ENCODE assay signal across 9 cellular contexts in genomic region chr18:21194871-21195771, GRCh38. TPM values are rescaled to one million over a fixed set of nuclear protein-coding genes. Genes with fewer than 3 reads are reported as not detected.
DNase-seq lines count a peak whose midpoint lies in the region; ATAC-seq lines count a peak whose summit lies in the region.
"Had no signal": no experiment of that assay in that cellular context is flagged by ENCODE, and none has a peak within 500 bp of the region (broad histone marks: within the 10 kb centered on the region; RNA-seq: fewer than 3 reads in every experiment).

No MANE protein-coding gene starts in this region.

- intact Hi-C loops in naive thymus-derived CD4-positive, alpha-beta T cell (cut with micrococcal nuclease), result loop anchor here in 1 of 2 donors (1.0 kb wide), 2 partner anchors 249 to 761 kb away; no protein-coding TSS in a partner anchor

- H3K4me1 Mint-ChIP-seq in naive thymus-derived CD4-positive, alpha-beta T cell, result peaks cover 0 to 2% (median 0%) of the 10 kb centered on the region in 7 donors

- no peaks in the 10 kb centered on the region for H3K9me3 Mint-ChIP-seq in naive thymus-derived CD4-positive, alpha-beta T cell

- POLR2A ChIA-PET in naive thymus-derived CD4-positive, alpha-beta T cell (lab: Charles Lee), result no interaction called here

- no peak overlapping the region for H3K4me3 Mint-ChIP-seq in naive thymus-derived CD4-positive, alpha-beta T cell

- H3K4me3 ChIP-seq in naive thymus-derived CD4-positive, alpha-beta T cell (ENCODE audit: low read length), result no peak overlapping the region

- no peaks in the 10 kb centered on the region for H3K36me3 Mint-ChIP-seq in naive thymus-derived CD4-positive, alpha-beta T cell

- no peaks in the 10 kb centered on the region for H3K9me3 ChIP-seq in naive thymus-derived CD4-positive, alpha-beta T cell (ENCODE audit: control insufficient read depth in 2 of 3, low read length in 3 of 3)

- H3K36me3 ChIP-seq in naive thymus-derived CD4-positive, alpha-beta T cell (ENCODE audit: control insufficient read depth in 2 of 3, insufficient read depth in 3 of 3, low read length in 3 of 3), result no peaks in the 10 kb centered on the region

- peak; percentile 62 for ATAC-seq in HG02885 (IDR thresholded peaks at IDR 0.05; ENCODE audit: poor library complexity, unreplicated experiment)
- ATAC-seq in naive thymus-derived CD4-positive, alpha-beta T cell, result peak; percentile 41
- no peak for ATAC-seq in GM18858 (IDR thresholded peaks at IDR 0.05; ENCODE audit: unreplicated experiment)
- no peak for ATAC-seq in GM21447 (IDR thresholded peaks at IDR 0.05; ENCODE audit: unreplicated experiment)

- peak overlapping the region in 1 of 9 donors; percentile 0 for H3K27ac Mint-ChIP-seq in naive thymus-derived CD4-positive, alpha-beta T cell

- H3K27ac ChIP-seq in naive thymus-derived CD4-positive, alpha-beta T cell (ENCODE audit: low read depth, low read length), result no peak overlapping the region

- no peaks in the 10 kb centered on the region for H3K27me3 ChIP-seq in naive thymus-derived CD4-positive, alpha-beta T cell (ENCODE audit: control insufficient read depth in 2 of 2, insufficient read depth in 2 of 2, low read length in 2 of 2)

- H3K27me3 Mint-ChIP-seq in naive thymus-derived CD4-positive, alpha-beta T cell, result peaks cover 13 to 30% (median 20%) of the 10 kb centered on the region in 5 donors

- CTCF ChIA-PET in naive thymus-derived CD4-positive, alpha-beta T cell (lab: Charles Lee), result interaction anchor here (0.5 to 2.1 kb wide), 10 partner anchors 13 to 763 kb away, joined by 3 to 8 read pairs (median 4); no protein-coding TSS in a partner anchor

- peak; percentile 59 for DNase-seq in DMS53 (lab: John Stamatoyannopoulos, UW)
- DNase-seq in NOMO-1 treated with DMSO at 0.1 percent for 48 hours (lab: John Stamatoyannopoulos, UW; ENCODE audit: unreplicated experiment), result peak; percentile 67
- peak; percentile 64 for DNase-seq in dermis blood vessel endothelial cell
- DNase-seq in naive thymus-derived CD4-positive, alpha-beta T cell, result peak in 6 of 9 donors; percentile 3 to 26 (median 18)
- no peak for DNase-seq in T1000 (lab: John Stamatoyannopoulos, UW)

- H3K4me1 ChIP-seq in naive thymus-derived CD4-positive, alpha-beta T cell (ENCODE audit: control insufficient read depth in 2 of 2, insufficient read depth in 2 of 2, low read length in 2 of 2), result no peaks in the 10 kb centered on the region

RNA-seq across cellular contexts. Expression of gene GREB1L, which starts 46.9 kb away (rescaled TPM):
- total RNA-seq in dermis blood vessel endothelial cell, result 4.9 and 10.1 TPM in 2 replicates
- total RNA-seq in naive thymus-derived CD4-positive, alpha-beta T cell, result not detected
- under 1 TPM; 0.09 to 0.11 TPM for polyA plus RNA-seq in naive thymus-derived CD4-positive, alpha-beta T cell
- total RNA-seq: T-helper 1 cell treated with Interleukin-12 subunit alpha and Interleukin-12 subunit beta and Interleukin-4 antibody, amounts not matched to agents 30 ng/mL and 1 ng/mL, for 36 hours had no signal

Comparison
In these comparisons a context has a peak if more than half of its experiments do, and no peak if none do; other contexts are left out.
1. ATAC-seq: peak in HG02885 (single experiment) and naive thymus-derived CD4-positive, alpha-beta T cell (single experiment); none in GM18858 (single experiment) and GM21447 (single experiment).